In genomic region chr10:80690434-80690833, GRCh38 we compare ENCODE assay signal across 24 cellular contexts.
"Had no signal": no experiment of that assay in that cellular context is flagged by ENCODE, and none has a peak within 500 bp of the region (broad histone marks: within the 10 kb centered on the region; RNA-seq: fewer than 3 reads in every experiment).

No MANE protein-coding gene starts in this region.

- DNase-seq: natural killer cell; occipital lobe; ovary; posterior cingulate gyrus; psoas muscle; right cardiac atrium; right lobe of liver; sigmoid colon; small intestine; stimulated activated CD4-positive, alpha-beta T cell treated with anti-CD3 and anti-CD28 coated beads, Interleukin-15, amount 100 ng/mL, for 24 hours; stimulated activated CD4-positive, alpha-beta T cell treated with anti-CD3 and anti-CD28 coated beads, Interleukin-2, amount 100 ng/mL, for 24 hours; stimulated activated CD4-positive, alpha-beta T cell treated with anti-CD3 and anti-CD28 coated beads, Interleukin-2, amount 100 ng/mL, for 48 hours; stimulated activated CD4-positive, alpha-beta T cell treated with anti-CD3 and anti-CD28 coated beads, Interleukin-4, amount 100 ng/mL, for 24 hours; stimulated activated naive B cell treated with anti-CD40 and anti-IgM and Interleukin-4, amounts not matched to agents 10 μg/mL and 1 μg/mL and 100 μg/mL, for 72 hours; stimulated activated naive CD4-positive, alpha-beta T cell treated with Interleukin-2 at 50 U/mL for 16 hours; stomach; thyroid gland; trophoblast cell; upper lobe of left lung had no signal

- ATAC-seq: natural killer cell; psoas muscle; right cardiac atrium; right lobe of liver; stimulated activated effector memory CD8-positive, alpha-beta T cell treated with anti-CD3 and anti-CD28 coated beads, Interleukin-12 subunit alpha, Interleukin-12 subunit beta, amount 100 ng/mL, for 72 hours; stimulated activated naive B cell treated with anti-CD40 and anti-IgM and Interleukin-4, amounts not matched to agents 10 μg/mL and 1 μg/mL and 100 μg/mL, for 72 hours had no signal

- H3K4me3 Mint-ChIP-seq: natural killer cell; nephron; neural progenitor cell; stimulated activated effector memory CD8-positive, alpha-beta T cell treated with anti-CD3 and anti-CD28 coated beads, Interleukin-12 subunit alpha, Interleukin-12 subunit beta, amount 100 ng/mL, for 72 hours; stimulated activated naive B cell treated with anti-CD40 and anti-IgM and Interleukin-4, amounts not matched to agents 10 μg/mL and 1 μg/mL and 100 μg/mL, for 72 hours; stimulated activated naive CD8-positive, alpha-beta T cell treated with anti-CD3 and anti-CD28 coated beads, Interleukin-15, Interleukin-2, amounts not matched to agents 100 ng/mL and 50 ng/mL, for 24 hours had no signal

- H3K36me3 Mint-ChIP-seq: natural killer cell; neural progenitor cell; stimulated activated effector memory CD8-positive, alpha-beta T cell treated with anti-CD3 and anti-CD28 coated beads, Interleukin-12 subunit alpha, Interleukin-12 subunit beta, amount 100 ng/mL, for 72 hours; stimulated activated naive B cell treated with anti-CD40 and anti-IgM and Interleukin-4, amounts not matched to agents 10 μg/mL and 1 μg/mL and 100 μg/mL, for 72 hours had no signal

- H3K27me3 Mint-ChIP-seq: progenitor cell of endocrine pancreas had no signal

- H3K27ac Mint-ChIP-seq: natural killer cell; nephron; neural progenitor cell; progenitor cell of endocrine pancreas; stimulated activated effector memory CD8-positive, alpha-beta T cell treated with anti-CD3 and anti-CD28 coated beads, Interleukin-12 subunit alpha, Interleukin-12 subunit beta, amount 100 ng/mL, for 72 hours; stimulated activated naive B cell treated with anti-CD40 and anti-IgM and Interleukin-4, amounts not matched to agents 10 μg/mL and 1 μg/mL and 100 μg/mL, for 72 hours; stimulated activated naive CD8-positive, alpha-beta T cell treated with anti-CD3 and anti-CD28 coated beads, Interleukin-15, Interleukin-2, amounts not matched to agents 100 ng/mL and 50 ng/mL, for 24 hours had no signal

- H3K4me1 Mint-ChIP-seq: natural killer cell; nephron; stimulated activated effector memory CD8-positive, alpha-beta T cell treated with anti-CD3 and anti-CD28 coated beads, Interleukin-12 subunit alpha, Interleukin-12 subunit beta, amount 100 ng/mL, for 72 hours; stimulated activated naive B cell treated with anti-CD40 and anti-IgM and Interleukin-4, amounts not matched to agents 10 μg/mL and 1 μg/mL and 100 μg/mL, for 72 hours had no signal

- H3K9me3 Mint-ChIP-seq: natural killer cell; nephron; neural progenitor cell; stimulated activated effector memory CD8-positive, alpha-beta T cell treated with anti-CD3 and anti-CD28 coated beads, Interleukin-12 subunit alpha, Interleukin-12 subunit beta, amount 100 ng/mL, for 72 hours; stimulated activated naive B cell treated with anti-CD40 and anti-IgM and Interleukin-4, amounts not matched to agents 10 μg/mL and 1 μg/mL and 100 μg/mL, for 72 hours; stimulated activated naive CD8-positive, alpha-beta T cell treated with anti-CD3 and anti-CD28 coated beads, Interleukin-15, Interleukin-2, amounts not matched to agents 100 ng/mL and 50 ng/mL, for 24 hours had no signal
